In genomic region chr11:43687120-43687791, GRCh38 we compare ENCODE assay signal across 12 cellular contexts. TPM values are rescaled to one million over a fixed set of nuclear protein-coding genes. Genes with fewer than 3 reads are reported as not detected.
DNase-seq lines count a peak whose midpoint lies in the region; ATAC-seq, FAIRE-seq and TF ChIP-seq lines count a peak whose summit lies in the region.
"Had no signal": no experiment of that assay in that cellular context is flagged by ENCODE, and none has a peak within 500 bp of the region (broad histone marks: within the 10 kb centered on the region; RNA-seq: fewer than 3 reads in every experiment).

No MANE protein-coding gene starts in this region.

- H3K9ac ChIP-seq in K562 (ENCODE audit: insufficient read depth in 1 of 2, low read depth in 2 of 2, low read length in 2 of 2), result no peak overlapping the region

- no peaks in the 10 kb centered on the region for H3K36me3 ChIP-seq in K562 (ENCODE audit: control insufficient read depth, insufficient read depth, low read length)
- H3K36me3 ChIP-seq in left ventricle myocardium inferior, result peaks cover 10% of the 10 kb centered on the region

- POLR2A ChIA-PET in K562 (lab: Yijun Ruan, JAX), result interaction anchor here (0.6 to 1.1 kb wide), 2 partner anchors 17 to 169 kb away, joined by 3 to 4 read pairs; no protein-coding TSS in a partner anchor

- no peaks in the 10 kb centered on the region for H3K9me3 ChIP-seq in K562 (replicated peaks; ENCODE audit: control insufficient read depth, insufficient read depth, low read depth, low read length)
- H3K9me3 ChIP-seq in left ventricle myocardium inferior (replicated peaks), result no peaks in the 10 kb centered on the region
- H3K9me3 ChIP-seq: SJCRH30 had no signal

- in situ Hi-C loops in K562 (cut with MboI), result no loop called here

- no peaks in the 10 kb centered on the region for H3K27me3 ChIP-seq in K562 (ENCODE audit: control insufficient read depth in 2 of 2, insufficient read depth in 2 of 2, low read length in 2 of 2)
- H3K27me3 ChIP-seq in left ventricle myocardium inferior (ENCODE audit: low read depth), result no peaks in the 10 kb centered on the region
- no peaks in the 10 kb centered on the region for H3K27me3 ChIP-seq in dorsolateral prefrontal cortex
- H3K27me3 ChIP-seq: SJCRH30 had no signal

- H3K27ac ChIP-seq in K562 (ENCODE audit: extremely low read depth, low read depth, low read length) (peak overlapping the region; percentile 20; the same call in 1 of the 3 replicates), left ventricle myocardium inferior (replicated peaks) (peak overlapping the region; percentile 87), dorsolateral prefrontal cortex (peak overlapping the region in 1 of 59 donors; percentile 0)
- H3K27ac ChIP-seq: SJCRH30 had no signal

- TF ChIP-seq RAD21 in K562 (CRISPR knock-in tag; conservative IDR thresholded peaks at IDR 0.05 in 1 of 2, IDR thresholded peaks at IDR 0.05 in 1 of 2), result no peak

- CTCF ChIA-PET in K562 (lab: Yijun Ruan, JAX; ENCODE audit: low intra/inter-chr PET ratio), result no interaction called here

- intact Hi-C loops in K562 (cut with micrococcal nuclease), result loop anchor here (5.0 kb wide), 1 partner anchor 60 kb away; no protein-coding TSS in a partner anchor
- intact Hi-C loops in left ventricle myocardium inferior (cut with micrococcal nuclease), result no loop called here
- intact Hi-C loops in dorsolateral prefrontal cortex (cut with DNase I), result no loop called here

- no peak overlapping the region for H2AFZ ChIP-seq in K562 (ENCODE audit: low read depth, low read length)

- FAIRE-seq in K562 (lab: Jason Lieb, UNC), result no peak

- TF ChIP-seq CTCF in K562 (IDR thresholded peaks at IDR 0.05 in 2 of 3, conservative IDR thresholded peaks at IDR 0.05 in 1 of 3; ENCODE audit: insufficient read depth in 2 of 3, low read depth in 1 of 3, low read length in 3 of 3) (no peak), left ventricle myocardium inferior (IDR thresholded peaks at IDR 0.05; ENCODE audit: borderline replicate concordance) (no peak), dorsolateral prefrontal cortex (IDR thresholded peaks at IDR 0.05 in 54 of 56, conservative IDR thresholded peaks at IDR 0.05 in 2 of 56; ENCODE audit: low read depth in 1 of 56, partially characterized antibody in 56 of 56) (no peak)

- BruUV-seq in K562 (replicated peaks; lab: Mats Ljungman, UMichigan), result no TSS peak

- 53% methylated on average over 3 of the region's 3 CpGs for WGBS in K562 (ENCODE audit: insufficient coverage, low coverage, missing lambda C conversion rate)

- no peak for TF ChIP-seq EP300 in K562 (IDR thresholded peaks at IDR 0.05; ENCODE audit: low read length)

- H3K79me2 ChIP-seq in K562 (ENCODE audit: control insufficient read depth, insufficient read depth, low read length), result peaks cover 39% of the 10 kb centered on the region

- H4K20me1 ChIP-seq in K562 (replicated peaks; ENCODE audit: control insufficient read depth, insufficient read depth, low read length), result no peaks in the 10 kb centered on the region

- H3K4me2 ChIP-seq in K562 (ENCODE audit: insufficient read depth, low read length), result no peak overlapping the region

- ATAC-seq in GM18858 (IDR thresholded peaks at IDR 0.05; ENCODE audit: unreplicated experiment), result peak; percentile 32
- ATAC-seq in K562, result peak; percentile 34
- ATAC-seq in HG03039 (IDR thresholded peaks at IDR 0.05; ENCODE audit: unreplicated experiment), result no peak
- ATAC-seq: natural killer cell treated with Interleukin-12 subunit alpha and Interleukin-12 subunit beta and Interleukin-15 and Interleukin-18, amount 100 ng/mL, for 72 hours had no signal

- no peak for DNase-seq in K562 (ENCODE audit: extremely low read depth in 1 of 4, low spot score in 3 of 4)
- peak; percentile 47 for DNase-seq in left ventricle myocardium inferior
- peak; percentile 54 for DNase-seq in skeletal muscle cell (ENCODE audit: low read depth)
- DNase-seq in dorsolateral prefrontal cortex, result no peak
- DNase-seq in activated CD8-positive, alpha-beta memory T cell treated with anti-CD3 and anti-CD28 coated beads, Interleukin-2, amount 50 U/mL, for 4 hours, result no peak
- DNase-seq in NCI-H446 treated with DMSO at 0.1 percent for 48 hours (lab: John Stamatoyannopoulos, UW), result no peak
- DNase-seq: activated CD8-positive, alpha-beta memory T cell treated with anti-CD3 and anti-CD28 coated beads, Interleukin-2, amount 50 U/mL, for 48 hours; NCI-H1105 treated with DMSO at 0.1 percent for 48 hours; SJCRH30 had no signal

- H3K9me1 ChIP-seq in K562 (ENCODE audit: control insufficient read depth, insufficient read depth, low read length), result no peaks in the 10 kb centered on the region

- peaks cover 8 to 49% of the 10 kb centered on the region in 2 experiments for H3K4me1 ChIP-seq in K562 (replicated peaks in 1 of 2; ENCODE audit: control insufficient read depth in 2 of 2, insufficient read depth in 2 of 2, low read length in 2 of 2)
- H3K4me1 ChIP-seq in left ventricle myocardium inferior, result peaks cover 89% of the 10 kb centered on the region
- H3K4me1 ChIP-seq: SJCRH30 had no signal

- no peak for TF ChIP-seq POLR2A in K562 (conservative IDR thresholded peaks at IDR 0.05)

- H3K4me3 ChIP-seq in K562 (no peak overlapping the region), left ventricle myocardium inferior (no peak overlapping the region), skeletal muscle cell (ENCODE audit: low read depth, low read length) (no peak overlapping the region), dorsolateral prefrontal cortex (no peak overlapping the region)
- H3K4me3 ChIP-seq: SJCRH30 had no signal

TF ChIP-seq in K562, 482 proteins besides CTCF, POLR2A, EP300 and RAD21:
- TF ChIP-seq HMG20A (CRISPR knock-in tag; conservative IDR thresholded peaks at IDR 0.05) (no peak), BDP1 (IDR thresholded peaks at IDR 0.05; ENCODE audit: insufficient read depth, insufficient read length) (no peak), EHMT2 (IDR thresholded peaks at IDR 0.05) (0 out of 2 replicates have a peak, but pooled peaks have one; percentile 32), PTTG1 (tag; IDR thresholded peaks at IDR 0.05; ENCODE audit: low read depth) (no peak), HDAC2 (IDR thresholded peaks at IDR 0.05) (no peak), TSC22D4 (tag; IDR thresholded peaks at IDR 0.05) (peak; percentile 61; the same call in 1 of the 2 replicates), MEF2A (IDR thresholded peaks at IDR 0.05; ENCODE audit: control insufficient read depth, low read depth, low read length) (no peak), MIER1 (IDR thresholded peaks at IDR 0.05; ENCODE audit: low read depth) (no peak), ZNF224 (CRISPR knock-in tag; IDR thresholded peaks at IDR 0.05) (no peak), GTF3C2 (IDR thresholded peaks at IDR 0.05; ENCODE audit: borderline replicate concordance, extremely low read depth, insufficient read length) (no peak), TCF7 (IDR thresholded peaks at IDR 0.05; ENCODE audit: borderline replicate concordance) (no peak), NFIX (CRISPR knock-in tag; IDR thresholded peaks at IDR 0.05; ENCODE audit: low read depth) (no peak)

RNA-seq across cellular contexts. Expression of gene HSD17B12, which starts 6.7 kb away (rescaled TPM):
- total RNA-seq in K562 (2011; cell fraction: chromatin; rRNA removed; ENCODE audit: low replicate concordance), result 25.0 and 43.2 TPM in 2 replicates
- total RNA-seq in K562 (2011; cell fraction: nucleolus; rRNA removed), result 34.5 and 36.0 TPM in 2 replicates
- total RNA-seq in K562 (2011; cell fraction: nucleoplasm; rRNA removed), result 37.9 and 51.6 TPM in 2 replicates
- 16.2 and 17.3 TPM in 2 replicates for total RNA-seq in K562 (2014; rRNA removed)
- total RNA-seq in K562 (2014; rRNA removed; fragmentation: Illumina TruSeq; extraction: Trizol), result 25.7 and 30.9 TPM in 2 replicates
- total RNA-seq in K562 (2015; rRNA removed; fragmentation: Illumina TruSeq; extraction: Trizol), result 23.1 and 24.5 TPM in 2 replicates
- total RNA-seq in K562 (2021), result 21.3 and 23.8 TPM in 2 replicates
- 31.9 and 34.5 TPM in 2 replicates for polyA plus RNA-seq in K562 (2011; rRNA removed)
- polyA plus RNA-seq in K562 (2011; cell fraction: cytosol; rRNA removed), result 16.3 and 17.6 TPM in 2 replicates
- 13.5 and 18.5 TPM in 2 replicates for polyA plus RNA-seq in K562 (2011; cell fraction: nucleus; rRNA removed)
- 23.0 and 31.8 TPM in 2 replicates for polyA plus RNA-seq in K562 (2012)
- polyA plus RNA-seq in K562 (2014; fragmentation: Illumina TruSeq; extraction: Trizol), result 27.3 and 30.3 TPM in 2 replicates
- 10 to 100 TPM in 1 of 2 experiments, 1 to 10 TPM in 1; 9.1 to 10.3 TPM for polyA plus RNA-seq in K562 (2014; fragmentation: Nextera tagmentation; extraction: Ambion mirVana)
- polyA plus RNA-seq in K562 (2014; rRNA removed), result 19.6 and 23.3 TPM in 2 replicates
- polyA minus RNA-seq in K562 (2011; rRNA and poly(A)+ RNA removed), result 21.1 and 27.6 TPM in 2 replicates
- 22.3 and 26.4 TPM in 2 replicates for polyA minus RNA-seq in K562 (2011; cell fraction: cytosol; rRNA and poly(A)+ RNA removed)
- 19.8 and 24.5 TPM in 2 replicates for polyA minus RNA-seq in K562 (2011; cell fraction: nucleus; rRNA and poly(A)+ RNA removed)
- 83.6 TPM for total RNA-seq in left ventricle myocardium inferior
- total RNA-seq in dorsolateral prefrontal cortex, result 100 to 1,000 TPM in 48 of 120 experiments, 10 to 100 TPM in 72; 63.4 to 147 (median 97.4) TPM

Comparison
In these comparisons a context has a peak if more than half of its experiments do, and no peak if none do; other contexts are left out.
1. DNase-seq: peak in left ventricle myocardium inferior (single experiment) and skeletal muscle cell (single experiment); none in K562 (0 of 4), dorsolateral prefrontal cortex (0 of 10), activated CD8-positive, alpha-beta memory T cell treated with anti-CD3 and anti-CD28 coated beads, Interleukin-2, amount 50 U/mL, for 4 hours (single experiment) and NCI-H446 treated with DMSO at 0.1 percent for 48 hours (single experiment).